ENCODE assay signal across 23 cellular contexts in the genomic region with DNA sequence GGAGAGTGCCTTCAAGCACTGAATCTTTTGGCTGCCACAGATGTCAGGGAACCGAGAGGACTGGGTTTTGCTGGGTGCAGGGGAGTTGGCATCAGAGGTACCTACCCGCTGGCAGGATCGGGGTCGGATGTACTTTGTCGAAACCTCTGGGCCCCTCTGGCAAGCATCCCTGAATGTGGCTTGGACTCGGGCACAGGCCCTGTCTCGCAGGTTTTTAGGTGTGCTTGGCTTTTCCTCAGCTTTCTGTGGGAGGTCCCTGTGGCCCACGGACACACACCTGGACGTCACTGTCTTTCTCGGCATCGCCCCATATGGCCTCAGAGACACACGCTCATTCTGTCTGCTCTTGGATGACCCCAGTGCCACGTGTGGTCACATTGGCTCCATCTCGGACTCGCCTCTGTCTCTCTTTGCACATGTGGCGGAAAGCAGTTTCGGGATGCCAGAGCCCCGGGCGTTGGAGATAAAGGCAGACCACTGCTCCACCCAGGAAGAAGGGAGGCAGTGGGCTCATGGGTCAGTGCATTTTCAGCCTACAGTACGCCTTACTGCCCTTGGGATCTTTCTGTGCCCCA.
"Had no signal": no experiment of that assay in that cellular context is flagged by ENCODE, and none has a peak within 500 bp of the region (broad histone marks: within the 10 kb centered on the region; RNA-seq: fewer than 3 reads in every experiment).

No MANE protein-coding gene starts in this region.

- DNase-seq: IMR-90; Kasumi-1; MM.1S; NCI-H1092 treated with DMSO at 0.1 percent for 48 hours; NCI-H1436; NCI-H187; NCI-H2029; NCI-H2081 treated with DMSO at 0.1 percent for 48 hours; NCI-H2171; NCI-H226; NCI-H446; NCI-H510A; NCI-H524 treated with DMSO at 0.1 percent for 48 hours; NCI-H69; NK-92 treated with Interleukin-12 subunit alpha and Interleukin-12 subunit beta, amount 100 ng/mL, for 24 hours; PC-3; SHP77; SJCRH30; SW 1271 had no signal

- H3K36me3 ChIP-seq: SJCRH30 had no signal

- ATAC-seq: Panc1, PC-3 had no signal

- H3K4me3 ChIP-seq: SJCRH30 had no signal

- H3K4me1 ChIP-seq: SJCRH30 had no signal

- H3K27me3 ChIP-seq: SJCRH30 had no signal

- H3K27ac ChIP-seq: HL-60, KMS-11, RWPE1, SJCRH30 had no signal

- H3K9me3 ChIP-seq: SJCRH30 had no signal
